In genomic region chr5:76641514-76642120, GRCh38 we compare ENCODE assay signal across 8 cellular contexts. TPM values are rescaled to one million over a fixed set of nuclear protein-coding genes. Genes with fewer than 3 reads are reported as not detected.
DNase-seq lines count a peak whose midpoint lies in the region; ATAC-seq, FAIRE-seq and TF ChIP-seq lines count a peak whose summit lies in the region.

No MANE protein-coding gene starts in this region.

- H3K9ac ChIP-seq in NT2/D1 (ENCODE audit: insufficient read length, low read depth) = no peak overlapping the region

- H3K9me3 Mint-ChIP-seq in endothelial cell (ENCODE audit: unreplicated experiment) (no peaks in the 10 kb centered on the region), nephron (no peaks in the 10 kb centered on the region)

- no peaks in the 10 kb centered on the region for H3K27me3 ChIP-seq in NT2/D1 (ENCODE audit: insufficient read depth, insufficient read length)
- H3K27me3 ChIP-seq in testis = no peaks in the 10 kb centered on the region

- H3K4me3 Mint-ChIP-seq in endothelial cell (ENCODE audit: unreplicated experiment) (no peak overlapping the region), nephron (no peak overlapping the region)

- H3K9me3 ChIP-seq in NT2/D1 (ENCODE audit: insufficient read depth, low read length) (no peaks in the 10 kb centered on the region), testis (no peaks in the 10 kb centered on the region)

- no peak overlapping the region for H3K4me3 ChIP-seq in NT2/D1 (ENCODE audit: insufficient read length, low read depth)
- no peak overlapping the region for H3K4me3 ChIP-seq in testis

- H3K27ac ChIP-seq in 22Rv1 (no peak overlapping the region), testis (no peak overlapping the region)

- H3K4me1 Mint-ChIP-seq in endothelial cell (ENCODE audit: unreplicated experiment) (peaks cover 42% of the 10 kb centered on the region), nephron (no peaks in the 10 kb centered on the region)

- peaks cover 7% of the 10 kb centered on the region for H3K36me3 Mint-ChIP-seq in endothelial cell (ENCODE audit: low read depth, unreplicated experiment)
- H3K36me3 Mint-ChIP-seq in nephron (ENCODE audit: low read depth) = peaks cover 9% of the 10 kb centered on the region

- intact Hi-C loops in testis (cut with DNase I; ENCODE audit: low total_unique reads) = no loop called here

- ATAC-seq in GM21529 (IDR thresholded peaks at IDR 0.05; ENCODE audit: unreplicated experiment) = no peak

- TF ChIP-seq CTCF in 22Rv1 (IDR thresholded peaks at IDR 0.05) (peak; percentile 84), endothelial cell (IDR thresholded peaks at IDR 0.05; ENCODE audit: unreplicated experiment) (peak; percentile 82), nephron (IDR thresholded peaks at IDR 0.05; ENCODE audit: unreplicated experiment in 3 of 3) (peak; percentile 53 to 77 (median 67)), testis (IDR thresholded peaks at IDR 0.05) (peak in 2 of 3 experiments; percentile 48 to 55)

- H3K4me1 ChIP-seq in NT2/D1 (ENCODE audit: insufficient read depth, insufficient read length) (no peaks in the 10 kb centered on the region), testis (peaks cover 6% of the 10 kb centered on the region)

- DNase-seq in GM12891 (ENCODE audit: insufficient read length, low spot score) = peak; percentile 12
- peak; percentile 43 for DNase-seq in NT2/D1 (ENCODE audit: low read depth, low spot score)
- DNase-seq in activated CD8-positive, alpha-beta memory T cell treated with anti-CD3 and anti-CD28 coated beads for 48 hours (ENCODE audit: low read depth in 2 of 3, low spot score in 2 of 3) = peak in 2 of 3 experiments; percentile 19 to 39
- peak; percentile 77 for DNase-seq in endothelial cell (ENCODE audit: low spot score)
- DNase-seq in testis = peak; percentile 87

- peak; percentile 71 for FAIRE-seq in GM12891 (lab: Jason Lieb, UNC)

- H3K27me3 Mint-ChIP-seq in endothelial cell (ENCODE audit: unreplicated experiment) (peaks cover 3% of the 10 kb centered on the region), nephron (ENCODE audit: low read depth) (no peaks in the 10 kb centered on the region)

- H3K36me3 ChIP-seq in NT2/D1 (ENCODE audit: insufficient read depth, insufficient read length, low read length) (peaks cover 3% of the 10 kb centered on the region), testis (ENCODE audit: low read depth, missing control alignments) (no peaks in the 10 kb centered on the region)

- no peak overlapping the region for H3K27ac Mint-ChIP-seq in endothelial cell (ENCODE audit: unreplicated experiment)
- H3K27ac Mint-ChIP-seq in nephron = peak overlapping the region in 1 of 3 experiments; percentile 12

- WGBS in testis, 2 donors = 8 to 25% methylated on average over 1 of the region's 1 CpG

- TF ChIP-seq POLR2A in GM12891 (IDR thresholded peaks at IDR 0.05; ENCODE audit: low read depth, low read length) (no peak), testis (IDR thresholded peaks at IDR 0.05) (no peak)

TF ChIP-seq in GM12891, 5 proteins besides CTCF, POLR2A, EP300 and RAD21:
- TF ChIP-seq POLR2AphosphoS5 (IDR thresholded peaks at IDR 0.05; ENCODE audit: low read depth, low read length) = no peak
- TF ChIP-seq SPI1 (IDR thresholded peaks at IDR 0.05; ENCODE audit: low read depth, low read length) = no peak
- TF ChIP-seq PAX5 (IDR thresholded peaks at IDR 0.05; ENCODE audit: insufficient read depth, low read length, severe bottlenecking) = no peak
- no peak for TF ChIP-seq TAF1 (IDR thresholded peaks at IDR 0.05; ENCODE audit: low read depth, low read length)

RNA-seq across cellular contexts. Expression of gene F2RL2, which starts 18.4 kb away (rescaled TPM):
- polyA plus RNA-seq in GM12891 (2012; ENCODE audit: low read depth, missing spikeins) = not detected
- total RNA-seq in endothelial cell (ENCODE audit: unreplicated experiment) (311 TPM), testis (not detected)
- 0.20 TPM for polyA plus RNA-seq in testis (ENCODE audit: insufficient read depth, low read depth, low replicate concordance)

Comparison
In these comparisons a context has a peak if more than half of its experiments do, and no peak if none do; other contexts are left out.
1. DNase-seq: peak in every context shown above with its lines; median percentile 87 in testis; 77 in endothelial cell; 43 in NT2/D1; 29 in activated CD8-positive, alpha-beta memory T cell treated with anti-CD3 and anti-CD28 coated beads for 48 hours; 12 in GM12891.
2. RNA of gene F2RL2, which starts 18.4 kb away (total RNA-seq): 311 TPM in endothelial cell (single experiment); not detected in testis; every median in the first group is over 100 times any median in the second.
3. Peak in every context shown above with its lines, with median percentiles within 50 percentile points of each other: CTCF ChIP-seq.